ENCODE assay signal across 9 cellular contexts in the genomic region with DNA sequence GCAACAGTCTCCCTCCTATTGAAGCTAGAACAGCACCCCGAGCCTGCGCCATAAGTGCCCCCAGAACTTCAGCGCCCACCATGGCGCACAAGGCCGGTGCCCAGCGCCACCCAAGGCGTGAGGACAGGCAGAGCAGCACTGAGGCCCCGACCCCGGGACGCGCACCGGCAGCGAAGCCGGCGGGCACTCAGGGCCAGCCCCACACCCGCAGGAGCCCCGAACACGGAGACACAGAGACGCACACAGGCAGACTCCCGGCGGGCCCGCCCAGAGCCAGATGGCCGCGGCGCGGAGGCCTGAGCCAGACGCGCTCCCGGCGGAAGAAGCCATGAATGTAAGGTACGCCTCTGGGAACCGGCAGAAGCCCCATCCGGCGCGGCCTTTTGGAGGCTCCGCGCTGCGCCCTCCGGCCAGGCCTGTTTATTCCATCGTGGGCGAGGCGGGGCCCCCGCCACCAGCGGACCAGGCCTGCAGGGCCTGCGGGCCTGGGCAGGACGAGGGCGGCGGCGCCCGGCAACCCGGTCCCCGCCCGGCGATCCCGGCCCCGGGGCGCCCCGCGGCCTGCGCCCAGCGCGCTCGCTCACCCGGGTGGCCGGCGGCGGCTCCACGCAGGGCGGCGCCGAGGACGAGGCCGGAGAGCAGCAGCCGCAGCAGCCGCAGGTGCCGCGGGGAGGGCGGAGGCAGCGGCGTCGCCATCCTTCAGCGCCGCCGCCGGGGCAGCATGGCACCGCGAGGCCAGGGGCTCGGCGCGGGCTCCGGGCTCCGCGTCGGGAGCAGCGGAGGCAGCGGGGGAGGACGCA. TPM values are rescaled to one million over a fixed set of nuclear protein-coding genes. Genes with fewer than 3 reads are reported as not detected.
DNase-seq lines count a peak whose midpoint lies in the region; ATAC-seq, FAIRE-seq and TF ChIP-seq lines count a peak whose summit lies in the region.
"Had no signal": no experiment of that assay in that cellular context is flagged by ENCODE, and none has a peak within 500 bp of the region (broad histone marks: within the 10 kb centered on the region; RNA-seq: fewer than 3 reads in every experiment).

No MANE protein-coding gene starts in this region.

- H3K79me2 ChIP-seq in HCT116 (ENCODE audit: insufficient read depth, low read length): peaks cover 24% of the 10 kb centered on the region; the same call in 1 of the 2 replicates

- ATAC-seq in HCT116 (peak; percentile 35), HG02678 (IDR thresholded peaks at IDR 0.05; ENCODE audit: unreplicated experiment) (no peak), HG03135 (IDR thresholded peaks at IDR 0.05; ENCODE audit: unreplicated experiment) (no peak)

- H4K20me1 ChIP-seq in HCT116 (ENCODE audit: insufficient read depth): no peaks in the 10 kb centered on the region

- no peak for TF ChIP-seq CTCF in AG10803 (conservative IDR thresholded peaks at IDR 0.05; ENCODE audit: low read length)
- TF ChIP-seq CTCF in HCT116 (IDR thresholded peaks at IDR 0.05 in 2 of 3, conservative IDR thresholded peaks at IDR 0.05 in 1 of 3; ENCODE audit: borderline replicate concordance in 1 of 3, insufficient read depth in 1 of 3, low read depth in 2 of 3, low read length in 2 of 3): no peak

- peak; percentile 49 for DNase-seq in AG10803 (ENCODE audit: low read depth)
- DNase-seq in HCT116 (ENCODE audit: low read depth, low spot score): no peak
- DNase-seq in adipocyte (ENCODE audit: low read depth): peak; percentile 70
- DNase-seq in stimulated activated CD8-positive, alpha-beta memory T cell treated with anti-CD3 and anti-CD28 coated beads, Interleukin-4, amount 100 ng/mL, for 48 hours: peak; percentile 37
- DNase-seq in GM19239 (ENCODE audit: insufficient read length, low spot score): no peak

- no peak for TF ChIP-seq POLR2A in HCT116 (IDR thresholded peaks at IDR 0.05; ENCODE audit: borderline replicate concordance, extremely low read depth, insufficient read depth, insufficient read length)

- peaks cover 12 to 26% of the 10 kb centered on the region in 2 experiments for H3K4me1 ChIP-seq in HCT116 (ENCODE audit: control insufficient read depth in 1 of 2, insufficient read depth in 2 of 2, low read length in 2 of 2)
- peaks cover 17% of the 10 kb centered on the region for H3K4me1 ChIP-seq in adipocyte (ENCODE audit: control insufficient read depth, insufficient read depth, low read length)
- no peaks in the 10 kb centered on the region for H3K4me1 ChIP-seq in iPS-15b (ENCODE audit: control insufficient read depth, insufficient read depth, low read length)

- peak overlapping the region; percentile 77 for H3K27ac ChIP-seq in HCT116 (ENCODE audit: low read depth, low read length)
- H3K27ac ChIP-seq: HL-60 had no signal

- no TSS peak for BruUV-seq in HCT116 (replicated peaks; lab: Mats Ljungman, UMichigan)

- intact Hi-C loops in HCT116 (cut with micrococcal nuclease): loop anchor here (1.0 to 5.0 kb wide), 3 partner anchors 22 to 258 kb away; partner anchors contain the start of genes CYSRT1 and RNF224

- H3K36me3 ChIP-seq in HCT116 (ENCODE audit: control insufficient read depth in 1 of 2, insufficient read depth in 2 of 2, low read length in 2 of 2): no peaks in the 10 kb centered on the region
- H3K36me3 ChIP-seq in adipocyte (ENCODE audit: control insufficient read depth, insufficient read depth, low read length, severe bottlenecking): no peaks in the 10 kb centered on the region
- peaks cover 3% of the 10 kb centered on the region for H3K36me3 ChIP-seq in iPS-15b (ENCODE audit: control insufficient read depth, insufficient read depth, low read length)

- H3K9me3 ChIP-seq in HCT116 (ENCODE audit: control insufficient read depth in 1 of 2, insufficient read depth in 1 of 2, low read depth in 1 of 2, low read length in 2 of 2): no peaks in the 10 kb centered on the region
- H3K9me3 ChIP-seq in adipocyte (ENCODE audit: control insufficient read depth, low read length): no peaks in the 10 kb centered on the region
- no peaks in the 10 kb centered on the region for H3K9me3 ChIP-seq in iPS-15b (ENCODE audit: control insufficient read depth, insufficient read depth, low read length)

- CTCF ChIA-PET in HCT116 (lab: Charles Lee): interaction anchor here (1.0 to 2.4 kb wide), 6 partner anchors 10 to 178 kb away, joined by 6 to 57 read pairs (median 12); partner anchors contain the start of genes ABCA2, CYSRT1 and RNF208

- peak overlapping the region; percentile 65 for H3K4me3 ChIP-seq in AG10803 (ENCODE audit: low read length)
- H3K4me3 ChIP-seq in HCT116 (replicated peaks in 1 of 2; ENCODE audit: low read depth in 1 of 2, low read length in 2 of 2): peak overlapping the region; percentile 55 to 90
- peak overlapping the region; percentile 78 for H3K4me3 ChIP-seq in adipocyte (ENCODE audit: low read length)
- peak overlapping the region; percentile 63 for H3K4me3 ChIP-seq in iPS-15b (ENCODE audit: low read depth, low read length)

- H3K9me2 ChIP-seq in HCT116 (ENCODE audit: insufficient read depth): no peaks in the 10 kb centered on the region

- H3K27me3 ChIP-seq in HCT116 (ENCODE audit: insufficient read depth, low read length) (no peaks in the 10 kb centered on the region), adipocyte (replicated peaks; ENCODE audit: control insufficient read depth, insufficient read depth, low read length) (peaks cover 28% of the 10 kb centered on the region), iPS-15b (ENCODE audit: control insufficient read depth, insufficient read depth, low read length) (peaks cover 30% of the 10 kb centered on the region)

- H2AFZ ChIP-seq in HCT116 (ENCODE audit: low read depth, low read length, poor library complexity, severe bottlenecking): no peak overlapping the region

- H3K9ac ChIP-seq in HCT116 (ENCODE audit: low read length) (peak overlapping the region; percentile 74), adipocyte (ENCODE audit: low read length) (peak overlapping the region; percentile 82), iPS-15b (ENCODE audit: low read depth, low read length) (no peak overlapping the region)

- POLR2A ChIA-PET in HCT116 (lab: Charles Lee): no interaction called here

- no peak for FAIRE-seq in GM19239 (lab: Jason Lieb, UNC)

- TF ChIP-seq RAD21 in HCT116 (IDR thresholded peaks at IDR 0.05; ENCODE audit: low read depth): no peak

- RAD21 ChIA-PET in HCT116 (lab: Charles Lee; ENCODE audit: low non-redundant PET in 1 of 2, low total read pairs in 2 of 2, uncharacterized antibody in 2 of 2, unreplicated experiment in 2 of 2): no interaction called here

- peak overlapping the region; percentile 97 for H3K4me2 ChIP-seq in HCT116 (ENCODE audit: low read length)

TF ChIP-seq in HCT116, 20 proteins besides CTCF, POLR2A, EP300 and RAD21:
- peak; percentile 98 for TF ChIP-seq ZFX (IDR thresholded peaks at IDR 0.05)
- no peak for TF ChIP-seq ZBTB33 (IDR thresholded peaks at IDR 0.05; ENCODE audit: extremely low read depth, insufficient replicate concordance, low read length)
- no peak for TF ChIP-seq POLR2AphosphoS5 (IDR thresholded peaks at IDR 0.05; ENCODE audit: low read depth, low read length)
- no peak for TF ChIP-seq SIN3A (IDR thresholded peaks at IDR 0.05; ENCODE audit: low read depth)
- TF ChIP-seq FOSL1 (IDR thresholded peaks at IDR 0.05; ENCODE audit: low read depth): no peak

RNA-seq across cellular contexts. Expression of gene NPDC1, which starts 0.5 kb away (rescaled TPM):
- total RNA-seq in HCT116 (2021; ENCODE audit: unreplicated experiment): 98.8 TPM
- 81.4 and 86.0 TPM in 2 replicates for polyA plus RNA-seq in HCT116 (2012)

RNA-seq across cellular contexts. Expression of gene ENTPD2, which starts 8.4 kb away (rescaled TPM):
- total RNA-seq in HCT116 (2021; ENCODE audit: unreplicated experiment): 32.5 TPM
- 20.7 and 23.0 TPM in 2 replicates for polyA plus RNA-seq in HCT116 (2012)

RNA-seq across cellular contexts. Expression of gene FUT7, which starts 13.6 kb away (rescaled TPM):
- not detected for total RNA-seq in HCT116 (2021; ENCODE audit: unreplicated experiment)
- polyA plus RNA-seq in HCT116 (2012): not detected in 2 replicates

RNA-seq across cellular contexts. Expression of gene ABCA2, which starts 17.5 kb away (rescaled TPM):
- total RNA-seq in HCT116 (2021; ENCODE audit: unreplicated experiment): 114 TPM
- 132 and 183 TPM in 2 replicates for polyA plus RNA-seq in HCT116 (2012)

RNA-seq across cellular contexts. Expression of gene SAPCD2, which starts 24.9 kb away (rescaled TPM):
- 71.7 TPM for total RNA-seq in HCT116 (2021; ENCODE audit: unreplicated experiment)
- polyA plus RNA-seq in HCT116 (2012): 48.5 and 59.4 TPM in 2 replicates

Comparison
In these comparisons a context has a peak if more than half of its experiments do, and no peak if none do; other contexts are left out.
1. DNase-seq: peak in AG10803 (single experiment), adipocyte (single experiment) and stimulated activated CD8-positive, alpha-beta memory T cell treated with anti-CD3 and anti-CD28 coated beads, Interleukin-4, amount 100 ng/mL, for 48 hours (single experiment); none in HCT116 (single experiment) and GM19239 (single experiment).
2. Peak in every context shown above with its lines, with median percentiles within 50 percentile points of each other: H3K4me3 ChIP-seq.